ENCODE assay signal across 9 cellular contexts in genomic region chr11:64233913-64234839, GRCh38. TPM values are rescaled to one million over a fixed set of nuclear protein-coding genes. Genes with fewer than 3 reads are reported as not detected.
DNase-seq lines count a peak whose midpoint lies in the region; ATAC-seq, FAIRE-seq and TF ChIP-seq lines count a peak whose summit lies in the region.
"Had no signal": no experiment of that assay in that cellular context is flagged by ENCODE, and none has a peak within 500 bp of the region (broad histone marks: within the 10 kb centered on the region; RNA-seq: fewer than 3 reads in every experiment).

Gene VEGFB (plus strand): TSS chr11:64234584. CDS start chr11:64234834, 250 bp downstream.

- no peak within 1 kb of the TSS for H3K27ac ChIP-seq in HL-60 (replicated peaks)
- no peak within 1 kb of the TSS for H3K27ac ChIP-seq in astrocyte (ENCODE audit: low read depth, low read length)

- peaks cover 11% of the 10 kb centered on the region for H4K20me1 ChIP-seq in astrocyte (ENCODE audit: insufficient read depth, low read length)

- FAIRE-seq in astrocyte (lab: Jason Lieb, UNC), result no peak
- FAIRE-seq: A204.1 had no signal

- no peaks in the 10 kb centered on the region for H3K9me3 Mint-ChIP-seq in T-helper 1 cell treated with Interleukin-12 subunit alpha and Interleukin-12 subunit beta and Interleukin-4 antibody, amounts not matched to agents 30 μg/mL and 1 μg/mL, for 36 hours
- no peaks in the 10 kb centered on the region for H3K9me3 Mint-ChIP-seq in astrocyte (ENCODE audit: unreplicated experiment)

- no peaks in the 10 kb centered on the region for H3K9me3 ChIP-seq in astrocyte (ENCODE audit: insufficient read depth, low read depth, low read length)

- peak within 1 kb of the TSS; percentile 87 for H3K4me2 ChIP-seq in astrocyte (ENCODE audit: low read length)

- peaks cover 11% of the 10 kb centered on the region for H3K36me3 ChIP-seq in astrocyte (ENCODE audit: insufficient read depth, low read length)

- peak within 1 kb of the TSS; percentile 57 for H3K27ac Mint-ChIP-seq in T-helper 1 cell treated with Interleukin-12 subunit alpha and Interleukin-12 subunit beta and Interleukin-4 antibody, amounts not matched to agents 30 μg/mL and 1 μg/mL, for 36 hours
- H3K27ac Mint-ChIP-seq in astrocyte (ENCODE audit: unreplicated experiment), result peak within 1 kb of the TSS; percentile 41

- peaks cover 9% of the 10 kb centered on the region for H3K79me2 ChIP-seq in astrocyte (ENCODE audit: insufficient read depth, low read length)

- H3K4me3 Mint-ChIP-seq in T-helper 1 cell treated with Interleukin-12 subunit alpha and Interleukin-12 subunit beta and Interleukin-4 antibody, amounts not matched to agents 30 μg/mL and 1 μg/mL, for 36 hours, result peak within 1 kb of the TSS; percentile 83
- H3K4me3 Mint-ChIP-seq in astrocyte (ENCODE audit: unreplicated experiment), result peak within 1 kb of the TSS; percentile 81

- peaks cover 19% of the 10 kb centered on the region for H3K4me1 ChIP-seq in astrocyte (ENCODE audit: insufficient read depth, low read length)

- H3K4me3 ChIP-seq in HL-60 (replicated peaks; ENCODE audit: insufficient read depth, low read length) (peak within 1 kb of the TSS; percentile 53), astrocyte (ENCODE audit: insufficient read depth, low read depth, low read length) (peak within 1 kb of the TSS; percentile 58)

- H2AFZ ChIP-seq in astrocyte (ENCODE audit: low read depth, low read length), result peak within 1 kb of the TSS; percentile 52

- no peaks in the 10 kb centered on the region for H3K27me3 Mint-ChIP-seq in T-helper 1 cell treated with Interleukin-12 subunit alpha and Interleukin-12 subunit beta and Interleukin-4 antibody, amounts not matched to agents 30 μg/mL and 1 μg/mL, for 36 hours (ENCODE audit: low read depth)
- no peaks in the 10 kb centered on the region for H3K27me3 Mint-ChIP-seq in astrocyte (ENCODE audit: low read depth, unreplicated experiment)

- no peak for TF ChIP-seq CTCF in HL-60 (IDR thresholded peaks at IDR 0.05; ENCODE audit: insufficient read depth, low read length)
- TF ChIP-seq CTCF in astrocyte (IDR thresholded peaks at IDR 0.05; ENCODE audit: insufficient read depth, low read depth, low read length), result no peak

- no peak for ATAC-seq in GM18870 (IDR thresholded peaks at IDR 0.05; ENCODE audit: unreplicated experiment)

- peaks cover 33% of the 10 kb centered on the region for H3K4me1 Mint-ChIP-seq in T-helper 1 cell treated with Interleukin-12 subunit alpha and Interleukin-12 subunit beta and Interleukin-4 antibody, amounts not matched to agents 30 μg/mL and 1 μg/mL, for 36 hours (ENCODE audit: low read depth)
- H3K4me1 Mint-ChIP-seq in astrocyte (ENCODE audit: low read depth, unreplicated experiment), result peaks cover 3% of the 10 kb centered on the region

- DNase-seq in DMS 273 (lab: John Stamatoyannopoulos, UW; ENCODE audit: unreplicated experiment), result peak; percentile 61
- no peak for DNase-seq in DMS 273 treated with DMSO at 0.1 percent for 48 hours (lab: John Stamatoyannopoulos, UW)
- no peak for DNase-seq in HL-60 (ENCODE audit: low read depth in 1 of 2, low spot score in 1 of 2)
- DNase-seq in astrocyte (ENCODE audit: low read depth), result no peak
- peak; percentile 69 for DNase-seq in hepatic stellate cell (ENCODE audit: low spot score)
- DNase-seq in renal cortical epithelial cell (ENCODE audit: low read depth), result no peak

- peaks cover 9% of the 10 kb centered on the region for H3K36me3 Mint-ChIP-seq in T-helper 1 cell treated with Interleukin-12 subunit alpha and Interleukin-12 subunit beta and Interleukin-4 antibody, amounts not matched to agents 30 μg/mL and 1 μg/mL, for 36 hours (ENCODE audit: low read depth)
- H3K36me3 Mint-ChIP-seq in astrocyte (ENCODE audit: low read depth, unreplicated experiment), result no peaks in the 10 kb centered on the region

- H3K9ac ChIP-seq in astrocyte (ENCODE audit: low read length), result peak within 1 kb of the TSS; percentile 64

- H3K27me3 ChIP-seq in HL-60 (ENCODE audit: insufficient read depth, poor library complexity, severe bottlenecking) (no peaks in the 10 kb centered on the region), astrocyte (ENCODE audit: insufficient read depth, low read length) (no peaks in the 10 kb centered on the region)

RNA-seq across cellular contexts. Expression of gene VEGFB, which starts in this region (rescaled TPM):
- total RNA-seq in astrocyte, result 30.4 and 36.8 TPM in 2 replicates
- 6.1 and 14.7 TPM in 2 replicates for total RNA-seq in renal cortical epithelial cell

Comparison
In these comparisons a context has a peak if more than half of its experiments do, and no peak if none do; other contexts are left out.
1. DNase-seq: peak in DMS 273 (single experiment) and hepatic stellate cell (single experiment); none in DMS 273 treated with DMSO at 0.1 percent for 48 hours (single experiment), HL-60 (0 of 2), astrocyte (single experiment) and renal cortical epithelial cell (single experiment).